Comparison of ENCODE assay signal across 7 cellular contexts in genomic region chr16:30570621-30571443, GRCh38. TPM values are rescaled to one million over a fixed set of nuclear protein-coding genes. Genes with fewer than 3 reads are reported as not detected.
A peak's percentile ranks its signal among the peaks of the same experiment; 100 is the strongest.
DNase-seq lines count a peak whose midpoint lies in the region; ATAC-seq, FAIRE-seq and TF ChIP-seq lines count a peak whose summit lies in the region.

No MANE protein-coding gene starts in this region.

- H3K36me3 ChIP-seq in right lobe of liver (no peaks in the 10 kb centered on the region), thyroid gland (no peaks in the 10 kb centered on the region)

- DNase-seq in GM10266 (ENCODE audit: extremely low spot score) (peak; percentile 62), NCI-H146 treated with DMSO at 0.1 percent for 48 hours (lab: John Stamatoyannopoulos, UW; ENCODE audit: unreplicated experiment) (peak; percentile 47), right lobe of liver (peak in 2 of 3 donors; percentile 37 to 52), thyroid gland (peak; percentile 21 to 34), GM12891 (ENCODE audit: insufficient read length, low spot score) (no peak)

- H3K4me3 ChIP-seq in right lobe of liver (peak overlapping the region; percentile 64 to 77 (median 72)), thyroid gland (replicated peaks in 1 of 3) (peak overlapping the region; percentile 12 to 93 (median 68))

- H3K27me3 ChIP-seq in right lobe of liver (no peaks in the 10 kb centered on the region), thyroid gland (no peaks in the 10 kb centered on the region)

- H3K9me3 ChIP-seq in right lobe of liver (no peaks in the 10 kb centered on the region), thyroid gland (no peaks in the 10 kb centered on the region)

- ATAC-seq in right lobe of liver (peak in 3 of 4 donors; percentile 1 to 11 (median 1)), GM21528 (IDR thresholded peaks at IDR 0.05; ENCODE audit: low FRiP score, unreplicated experiment) (no peak)

- FAIRE-seq in GM12891 (lab: Jason Lieb, UNC), result no peak

- H3K27ac ChIP-seq in cingulate gyrus (ENCODE audit: low read depth, low read length), result peak overlapping the region; percentile 97
- H3K27ac ChIP-seq in right lobe of liver, result peak overlapping the region; percentile 89 to 94 (median 91)
- peak overlapping the region; percentile 79 to 99 (median 95) for H3K27ac ChIP-seq in thyroid gland

- WGBS in right lobe of liver (ENCODE audit: insufficient coverage, low coverage, low lambda C conversion rate, missing lambda C conversion rate), result 21% methylated on average over 7 of the region's 22 CpGs
- 14 to 20% methylated on average over 11 to 14 of the region's 22 CpGs for WGBS in thyroid gland, 2 donors

- intact Hi-C loops in right lobe of liver (cut with DNase I), result no loop called here
- intact Hi-C loops in thyroid gland (cut with DNase I), result loop anchor here (5.0 to 10.0 kb wide), 2 partner anchors 34 to 64 kb away; no protein-coding TSS in a partner anchor

- no peak for TF ChIP-seq CTCF in GM10266 (IDR thresholded peaks at IDR 0.05; ENCODE audit: control insufficient read depth, insufficient read depth, low read depth, missing control alignments)
- no peak for TF ChIP-seq CTCF in right lobe of liver (IDR thresholded peaks at IDR 0.05)
- TF ChIP-seq CTCF in thyroid gland (IDR thresholded peaks at IDR 0.05), result no peak

- H3K4me1 ChIP-seq in right lobe of liver (peaks cover 0 to 12% (median under 1%) of the 10 kb centered on the region in 4 donors), thyroid gland (peaks cover 15 to 18% of the 10 kb centered on the region in 2 donors)

- TF ChIP-seq POLR2A in right lobe of liver (IDR thresholded peaks at IDR 0.05), result no peak
- TF ChIP-seq POLR2A in thyroid gland (IDR thresholded peaks at IDR 0.05), result no peak
- no peak for TF ChIP-seq POLR2A in GM12891 (IDR thresholded peaks at IDR 0.05; ENCODE audit: low read depth, low read length)

TF ChIP-seq in GM12891, 5 proteins besides CTCF, POLR2A, EP300 and RAD21:
- TF ChIP-seq POLR2AphosphoS5 (IDR thresholded peaks at IDR 0.05; ENCODE audit: low read depth, low read length), result no peak
- TF ChIP-seq POU2F2 (IDR thresholded peaks at IDR 0.05; ENCODE audit: low read depth, low read length), result no peak

RNA-seq across cellular contexts. Expression of gene ZNF688, which starts 0.7 kb away (rescaled TPM):
- total RNA-seq in right lobe of liver, result 10 to 100 TPM in 1 of 6 experiments, 1 to 10 TPM in 5; 4.0 to 11.5 (median 6.5) TPM
- total RNA-seq in thyroid gland, result 10 to 100 TPM; 10.6 to 26.1 (median 16.5) TPM
- 7.4 TPM for polyA plus RNA-seq in GM12891 (2012; ENCODE audit: low read depth, missing spikeins)

RNA-seq across cellular contexts. Expression of gene ZNF764, which starts 12.7 kb away (rescaled TPM):
- 1 to 10 TPM; 3.2 to 6.5 (median 4.8) TPM for total RNA-seq in right lobe of liver
- 10 to 100 TPM in 3 of 4 donors, 1 to 10 TPM in 1; 9.3 to 15.4 (median 11.8) TPM for total RNA-seq in thyroid gland
- polyA plus RNA-seq in GM12891 (2012; ENCODE audit: low read depth, missing spikeins), result 4.2 TPM

RNA-seq across cellular contexts. Expression of gene ZNF785, which starts 14.7 kb away (rescaled TPM):
- total RNA-seq in right lobe of liver, result 1 to 10 TPM; 2.4 to 6.5 (median 5.6) TPM
- total RNA-seq in thyroid gland, result 10 to 100 TPM; 10.3 to 16.9 (median 12.4) TPM
- polyA plus RNA-seq in GM12891 (2012; ENCODE audit: low read depth, missing spikeins), result 3.9 TPM

RNA-seq across cellular contexts. Expression of gene ZNF747, which starts 36.2 kb away (rescaled TPM):
- 1 to 10 TPM; 5.3 to 9.7 (median 6.4) TPM for total RNA-seq in right lobe of liver
- total RNA-seq in thyroid gland, result 10 to 100 TPM; 13.6 to 30.7 (median 21.8) TPM
- 3.9 TPM for polyA plus RNA-seq in GM12891 (2012; ENCODE audit: low read depth, missing spikeins)

RNA-seq across cellular contexts. Expression of gene ZNF689, which starts 39.4 kb away (rescaled TPM):
- 1 to 10 TPM; 3.9 to 5.8 (median 4.4) TPM for total RNA-seq in right lobe of liver
- 10 to 100 TPM in 3 of 4 donors, 1 to 10 TPM in 1; 9.7 to 14.7 (median 11.8) TPM for total RNA-seq in thyroid gland
- 5.2 TPM for polyA plus RNA-seq in GM12891 (2012; ENCODE audit: low read depth, missing spikeins)
